9 cellular contexts compared by ENCODE assay signal in the genomic region with DNA sequence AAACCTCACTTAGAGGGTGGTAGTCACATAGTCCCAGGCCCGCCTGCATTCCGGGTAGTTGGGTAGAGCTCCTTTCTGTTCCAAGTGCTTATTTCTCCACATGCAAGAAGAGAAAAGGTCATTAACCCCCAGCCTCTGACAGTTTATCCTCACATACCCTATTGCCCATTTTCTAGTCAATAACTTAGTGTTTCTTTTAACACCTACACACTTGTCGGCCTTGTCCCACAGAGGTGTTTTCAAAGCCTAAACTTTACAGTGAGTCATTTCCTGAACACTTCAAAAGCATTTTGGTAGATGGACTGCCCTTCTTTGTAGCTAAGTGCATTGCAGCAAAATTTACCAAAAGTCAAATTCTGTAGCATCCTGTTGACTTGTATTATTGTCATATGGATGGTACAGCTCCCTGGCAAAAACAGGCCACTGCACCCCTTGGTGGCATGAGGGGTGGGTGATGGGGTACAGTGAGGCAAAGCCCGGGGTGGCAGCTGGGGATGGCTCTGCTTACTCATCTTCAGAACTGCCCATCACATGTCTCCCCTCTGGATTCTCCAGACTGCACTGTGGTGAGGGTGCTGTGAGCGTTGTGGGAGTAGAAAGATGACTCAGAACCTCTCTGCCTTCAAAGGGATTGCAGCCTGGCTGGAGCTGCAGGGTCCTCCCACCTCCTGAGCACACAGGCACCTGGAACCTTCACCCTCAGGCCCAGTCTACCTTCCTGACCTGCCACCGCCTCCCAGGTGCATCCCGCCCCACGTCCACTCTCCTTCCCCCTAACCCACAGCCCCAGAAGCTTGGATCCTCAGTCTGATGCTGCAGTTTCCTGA. TPM values are rescaled to one million over a fixed set of nuclear protein-coding genes. Genes with fewer than 3 reads are reported as not detected.
DNase-seq lines count a peak whose midpoint lies in the region; ATAC-seq, FAIRE-seq and TF ChIP-seq lines count a peak whose summit lies in the region.
"Had no signal": no experiment of that assay in that cellular context is flagged by ENCODE, and none has a peak within 500 bp of the region (broad histone marks: within the 10 kb centered on the region; RNA-seq: fewer than 3 reads in every experiment).

No MANE protein-coding gene starts in this region.

- H3K27ac ChIP-seq in A549, result peak overlapping the region; percentile 49 to 85; a peak in 5 of 6 replicates
- H3K27ac ChIP-seq: C4-2B had no signal

- H3K27me3 ChIP-seq in skeletal muscle satellite cell (ENCODE audit: control insufficient read depth, insufficient read depth, low read length), result peaks cover 32% of the 10 kb centered on the region

- H3K27ac Mint-ChIP-seq in HFFc6 (peak overlapping the region; percentile 31), chondrocyte (ENCODE audit: unreplicated experiment) (peak overlapping the region; percentile 81)

- H3K36me3 Mint-ChIP-seq in HFFc6 (ENCODE audit: low read depth) (no peaks in the 10 kb centered on the region), chondrocyte (ENCODE audit: low read depth) (no peaks in the 10 kb centered on the region)

- no peak for TF ChIP-seq POLR2A in A549 (IDR thresholded peaks at IDR 0.05; ENCODE audit: low read length)

- no peaks in the 10 kb centered on the region for H3K9me3 Mint-ChIP-seq in HFFc6
- H3K9me3 Mint-ChIP-seq in chondrocyte (ENCODE audit: low read depth), result no peaks in the 10 kb centered on the region

- FAIRE-seq in A549 (lab: Jason Lieb, UNC), result no peak

- no peaks in the 10 kb centered on the region for H3K36me3 ChIP-seq in skeletal muscle satellite cell (ENCODE audit: insufficient read depth, low read length)

- no peaks in the 10 kb centered on the region for H3K9me3 ChIP-seq in A549
- H3K9me3 ChIP-seq in skeletal muscle satellite cell (replicated peaks; ENCODE audit: low read length), result no peaks in the 10 kb centered on the region

- peak; percentile 89 to 94 for ATAC-seq in A549

- TF ChIP-seq EP300 in A549 (IDR thresholded peaks at IDR 0.05), result no peak

- H3K27me3 Mint-ChIP-seq in HFFc6 (ENCODE audit: insufficient read depth) (peaks cover 33% of the 10 kb centered on the region), chondrocyte (ENCODE audit: low read depth) (no peaks in the 10 kb centered on the region)

- H3K4me3 ChIP-seq in A549 (no peak overlapping the region), skeletal muscle satellite cell (ENCODE audit: low read length) (peak overlapping the region; percentile 4)

- H3K9ac ChIP-seq in skeletal muscle satellite cell (ENCODE audit: low read depth, low read length), result peak overlapping the region; percentile 23

- TF ChIP-seq CTCF in A549 (IDR thresholded peaks at IDR 0.05), result no peak
- no peak for TF ChIP-seq CTCF in HFFc6 (IDR thresholded peaks at IDR 0.05)
- no peak for TF ChIP-seq CTCF in chondrocyte (IDR thresholded peaks at IDR 0.05)

- H3K4me2 ChIP-seq in A549 (peak overlapping the region; percentile 56), skeletal muscle satellite cell (ENCODE audit: low read length) (peak overlapping the region; percentile 71)

- 0 out of 2 replicates have a peak overlapping the region, but pooled peaks have one; percentile 13 for H3K4me3 Mint-ChIP-seq in HFFc6
- H3K4me3 Mint-ChIP-seq in chondrocyte (ENCODE audit: unreplicated experiment), result no peak overlapping the region

- intact Hi-C loops in posterior vena cava (cut with DNase I), result no loop called here

- POLR2A ChIA-PET in A549 (lab: Yijun Ruan, JAX), result no interaction called here

- DNase-seq in A549 (ENCODE audit: low read depth in 1 of 2, low spot score in 1 of 2) (peak in 1 of 2 experiments; percentile 37), HFFc6 (peak; percentile 74), chondrocyte (ENCODE audit: low spot score) (no peak), posterior vena cava (ENCODE audit: low spot score) (no peak), epidermal melanocyte (ENCODE audit: insufficient read length, low spot score) (no peak), DMS79 treated with DMSO at 0.1 percent for 48 hours (lab: John Stamatoyannopoulos, UW) (no peak)
- peak; percentile 9 for DNase-seq in activated CD4-positive, CD25-positive, alpha-beta regulatory T cell treated with anti-CD3 and anti-CD28 coated beads, Interleukin-2, amount 50 U/mL, for 16 hours (ENCODE audit: low read depth, low spot score)

- H3K4me1 Mint-ChIP-seq in HFFc6 (ENCODE audit: low read depth) (peaks cover 49% of the 10 kb centered on the region), chondrocyte (ENCODE audit: low read depth) (peaks cover 52% of the 10 kb centered on the region)

- no peak for TF ChIP-seq RAD21 in A549 (conservative IDR thresholded peaks at IDR 0.05 in 1 of 2, IDR thresholded peaks at IDR 0.05 in 1 of 2)

- H3K4me1 ChIP-seq in A549 (peaks cover 30% of the 10 kb centered on the region), skeletal muscle satellite cell (ENCODE audit: control insufficient read depth, insufficient read depth, low read length) (peaks cover 42% of the 10 kb centered on the region)

- CTCF ChIA-PET in A549 (lab: Yijun Ruan, JAX), result interaction anchor here (1.2 to 2.6 kb wide), 3 partner anchors 20 to 147 kb away, joined by 3 to 9 read pairs (median 3); no protein-coding TSS in a partner anchor

- 53% methylated on average over 5 of the region's 8 CpGs for WGBS in A549 (ENCODE audit: missing lambda C conversion rate)

TF ChIP-seq in A549, 52 proteins besides CTCF, POLR2A, EP300 and RAD21:
- TF ChIP-seq FOSB (CRISPR knock-in tag; IDR thresholded peaks at IDR 0.05) (no peak), CEBPB (IDR thresholded peaks at IDR 0.05) (no peak), HEYL (CRISPR knock-in tag; IDR thresholded peaks at IDR 0.05) (no peak), HOXB13 (CRISPR knock-in tag; IDR thresholded peaks at IDR 0.05; ENCODE audit: low read depth) (no peak), RFX5 (IDR thresholded peaks at IDR 0.05) (no peak), EHMT2 (IDR thresholded peaks at IDR 0.05; ENCODE audit: low read depth) (no peak), NPAS2 (CRISPR knock-in tag; IDR thresholded peaks at IDR 0.05; ENCODE audit: borderline replicate concordance) (no peak), CHD2 (IDR thresholded peaks at IDR 0.05; ENCODE audit: low read length, partially characterized antibody) (no peak), JUNB (IDR thresholded peaks at IDR 0.05) (0 out of 2 replicates have a peak, but pooled peaks have one; percentile 23), FOSL2 (IDR thresholded peaks at IDR 0.05) (peak; percentile 17; the same call in 1 of the 2 replicates), FOSL2 (CRISPR knock-in tag; IDR thresholded peaks at IDR 0.05) (no peak), HDAC2 (IDR thresholded peaks at IDR 0.05) (no peak), FOXS1 (CRISPR knock-in tag; IDR thresholded peaks at IDR 0.05) (no peak)

RNA-seq across cellular contexts. Expression of a gene that starts 45.8 kb away (rescaled TPM):
- polyA plus RNA-seq in A549 (2011; rRNA removed) (not detected in 2 replicates), A549 (2017; fragmentation: RNase III; extraction: RNeasy Plus Mini Kit Qiagen cat#74134 plus additional on column Dnase treatment) (not detected in 3 replicates)
- not detected in 2 replicates for polyA plus RNA-seq in A549 (2012; cell fraction: cytosol; rRNA removed)
- not detected in 2 replicates for polyA plus RNA-seq in A549 (2012; cell fraction: nucleus; rRNA removed)
- polyA minus RNA-seq in A549 (2011; rRNA and poly(A)+ RNA removed), result not detected in 2 replicates
- not detected for total RNA-seq in HFFc6 (2021; fragmentation: NEBNext Ultra II Directional; extraction: Animal tissue kit (Norgen Biotek cat#: 25700))
- total RNA-seq in chondrocyte (not detected in 3 replicates), posterior vena cava (not detected)
- not detected in 2 replicates for total RNA-seq in skeletal muscle satellite cell (2012; rRNA removed)

Comparison
In these comparisons a context has a peak if more than half of its experiments do, and no peak if none do; other contexts are left out.
1. DNase-seq: peak in HFFc6 (single experiment) and activated CD4-positive, CD25-positive, alpha-beta regulatory T cell treated with anti-CD3 and anti-CD28 coated beads, Interleukin-2, amount 50 U/mL, for 16 hours (single experiment); none in chondrocyte (single experiment), posterior vena cava (single experiment), epidermal melanocyte (single experiment) and DMS79 treated with DMSO at 0.1 percent for 48 hours (single experiment).